In genomic region chr4:71593306-71593705, GRCh38 we compare ENCODE assay signal across 20 cellular contexts.
"Had no signal": no experiment of that assay in that cellular context is flagged by ENCODE, and none has a peak within 500 bp of the region (broad histone marks: within the 10 kb centered on the region; RNA-seq: fewer than 3 reads in every experiment).

No MANE protein-coding gene starts in this region.

- H3K27me3 ChIP-seq: brain microvascular endothelial cell, colonic mucosa, heart left ventricle, right lobe of liver, suprapubic skin, transverse colon, uterus had no signal

- H3K36me3 ChIP-seq: brain microvascular endothelial cell, colonic mucosa, heart left ventricle, right lobe of liver, suprapubic skin, transverse colon, uterus had no signal

- ATAC-seq: activated CD8-positive, alpha-beta T cell treated with anti-CD3 and anti-CD28 coated beads for 36 hours; heart left ventricle; left ventricle myocardium superior; mucosa of descending colon; right lobe of liver; stimulated activated naive CD8-positive, alpha-beta T cell treated with anti-CD3 and anti-CD28 coated beads, Interleukin-15, amount 100 ng/mL, for 72 hours had no signal

- H3K9me3 ChIP-seq: colonic mucosa, mucosa of descending colon, right lobe of liver, suprapubic skin, transverse colon had no signal

- H3K4me3 ChIP-seq: colonic mucosa, heart left ventricle, mucosa of descending colon, right lobe of liver, suprapubic skin, transverse colon, uterus had no signal

- DNase-seq: activated CD4-positive, alpha-beta T cell treated with anti-CD3 and anti-CD28 coated beads, Interleukin-2, amount 10 ng/mL, durations not matched to agents 24 days and 14 days; activated CD8-positive, alpha-beta T cell treated with anti-CD3 and anti-CD28 coated beads for 36 hours; activated naive CD4-positive, alpha-beta T cell treated with anti-CD3 and anti-CD28 coated beads for 36 hours; activated T-cell treated with anti-CD3 and anti-CD28 coated beads, Interleukin-2, amount 50 U/mL, for 1 hour; brain microvascular endothelial cell; central memory CD4-positive, alpha-beta T cell; colonic mucosa; erythroblast; heart left ventricle; left ventricle myocardium superior; mucosa of descending colon; naive B cell; right lobe of liver; small intestine; stimulated activated CD4-positive, alpha-beta T cell treated with anti-CD3 and anti-CD28 coated beads, Interleukin-4, amount 100 ng/mL, for 1 hour; stimulated activated naive CD8-positive, alpha-beta T cell treated with anti-CD3 and anti-CD28 coated beads, Interleukin-15, amount 100 ng/mL, for 72 hours; T1000; transverse colon; uterus had no signal

- H3K4me1 ChIP-seq: colonic mucosa, heart left ventricle, suprapubic skin, transverse colon, uterus had no signal

- H3K27ac ChIP-seq: brain microvascular endothelial cell, colonic mucosa, heart left ventricle, right lobe of liver, suprapubic skin, transverse colon, uterus had no signal
